Comparison of ENCODE assay signal across 19 cellular contexts in the genomic region with DNA sequence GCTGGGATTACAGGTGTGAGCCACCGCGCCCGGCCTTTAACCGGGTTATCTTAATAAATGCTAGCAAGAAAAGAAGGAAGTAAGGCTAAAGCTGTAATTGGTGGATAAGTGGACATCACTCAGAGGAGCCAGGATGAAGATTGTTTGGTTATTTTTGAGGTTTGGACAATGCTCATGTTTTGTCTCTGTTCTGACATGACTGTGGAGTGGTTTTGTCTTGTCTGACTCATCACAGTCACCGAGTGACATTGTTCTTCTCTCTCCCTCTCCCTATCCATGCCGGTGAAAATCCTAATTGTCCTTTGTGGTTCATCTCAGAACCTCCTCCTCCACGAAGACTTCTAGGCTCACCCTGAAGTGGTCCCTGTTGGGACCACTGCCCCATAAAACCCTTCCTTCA. TPM values are rescaled to one million over a fixed set of nuclear protein-coding genes. Genes with fewer than 3 reads are reported as not detected.
A peak's percentile ranks its signal among the peaks of the same experiment; 100 is the strongest.
DNase-seq lines count a peak whose midpoint lies in the region; ATAC-seq, FAIRE-seq and TF ChIP-seq lines count a peak whose summit lies in the region.
"Had no signal": no experiment of that assay in that cellular context is flagged by ENCODE, and none has a peak within 500 bp of the region (broad histone marks: within the 10 kb centered on the region; RNA-seq: fewer than 3 reads in every experiment).

No MANE protein-coding gene starts in this region.

- in situ Hi-C loops in GM13977 (cut with MboI; ENCODE audit: low pct_unique_long_range_greater_than_20kb, low sequenced_read_pairs, unreplicated experiment), result no loop called here
- in situ Hi-C loops in GM12878 (cut with MboI), result no loop called here

- no peaks in the 10 kb centered on the region for H4K20me1 ChIP-seq in GM12878 (ENCODE audit: control insufficient read depth, insufficient read depth)

- H3K9ac ChIP-seq in GM12878 (ENCODE audit: control insufficient read depth, insufficient read depth, low read length), result no peak overlapping the region

- TF ChIP-seq RAD21 in GM12878 (IDR thresholded peaks at IDR 0.05; ENCODE audit: insufficient read depth, low read depth, low read length), result no peak

- H3K4me3 ChIP-seq in GM12878 (no peak overlapping the region), gastroesophageal sphincter (no peak overlapping the region), uterus (no peak overlapping the region)

- SMC1A ChIA-PET in GM12878 (lab: Charles Lee; ENCODE audit: uncharacterized antibody, unreplicated experiment), result no interaction called here

- no peaks in the 10 kb centered on the region for H3K36me3 ChIP-seq in GM12878 (ENCODE audit: control insufficient read depth in 2 of 2, insufficient read depth in 2 of 2, low read length in 1 of 2)
- no peaks in the 10 kb centered on the region for H3K36me3 ChIP-seq in gastroesophageal sphincter
- H3K36me3 ChIP-seq in uterus, result no peaks in the 10 kb centered on the region

- peak; percentile 35 for FAIRE-seq in GM12878 (lab: Jason Lieb, UNC)
- FAIRE-seq: GM12891, H1 had no signal

- 63% methylated on average over 7 of the region's 7 CpGs for WGBS in GM12878 (ENCODE audit: insufficient coverage, insufficient replicate concordance, low lambda C conversion rate, missing lambda C conversion rate)
- 87 to 95% methylated on average over 3 to 7 of the region's 7 CpGs for WGBS in gastroesophageal sphincter (ENCODE audit: low coverage in 1 of 2), 2 donors

- DNase-seq in GM13977 (ENCODE audit: low spot score), result peak; percentile 39
- peak; percentile 16 for DNase-seq in GM12878 (ENCODE audit: low read depth, low spot score)
- no peak for DNase-seq in uterus
- DNase-seq in mesenteric fat pad (ENCODE audit: low spot score), result no peak
- DNase-seq in NCI-H2171 (lab: John Stamatoyannopoulos, UW), result no peak
- DNase-seq: COR-L47; DMS53; NCI-H1436 treated with DMSO at 0.1 percent for 48 hours; NCI-H2081 treated with DMSO at 0.1 percent for 48 hours; NCI-H226; NCI-H526 treated with DMSO at 0.1 percent for 48 hours; NK-92 treated with Interleukin-12 subunit alpha and Interleukin-12 subunit beta, amount 100 ng/mL, for 24 hours had no signal

- BruUV-seq in GM12878 (replicated peaks; lab: Mats Ljungman, UMichigan), result no TSS peak

- intact Hi-C loops in GM12878 (cut with micrococcal nuclease; ENCODE audit: unreplicated experiment) (loop anchor here (5.0 kb wide), 1 partner anchor 182 kb away; the partner anchor contains the start of gene ATF7IP2), uterus (cut with DNase I; ENCODE audit: low total_unique reads) (no loop called here)

- RAD21 ChIA-PET in GM12878 (lab: Charles Lee; ENCODE audit: unreplicated experiment), result interaction anchor here (1.1 kb wide), 1 partner anchor 37 kb away, joined by 5 read pairs; no protein-coding TSS in a partner anchor

- no peak for TF ChIP-seq CTCF in GM13977 (IDR thresholded peaks at IDR 0.05; ENCODE audit: extremely low read depth, insufficient read depth, missing control alignments)
- no peak for TF ChIP-seq CTCF in GM12878 (IDR thresholded peaks at IDR 0.05 in 2 of 3, conservative IDR thresholded peaks at IDR 0.05 in 1 of 3; ENCODE audit: control insufficient read depth in 2 of 3, extremely low read depth in 1 of 3, insufficient read depth in 1 of 3, low read depth in 3 of 3, low read length in 3 of 3)
- no peak for TF ChIP-seq CTCF in gastroesophageal sphincter (IDR thresholded peaks at IDR 0.05)
- no peak for TF ChIP-seq CTCF in uterus (IDR thresholded peaks at IDR 0.05)

- POLR2A ChIA-PET in GM12878 (lab: Charles Lee), result interaction anchor here (0.7 kb wide), 1 partner anchor 13 kb away, joined by 8 read pairs; no protein-coding TSS in a partner anchor

- H3K27me3 ChIP-seq in GM12878 (replicated peaks in 1 of 2; ENCODE audit: control insufficient read depth in 2 of 2, insufficient read depth in 2 of 2, low read length in 1 of 2) (no peaks in the 10 kb centered on the region), gastroesophageal sphincter (peaks cover 19% of the 10 kb centered on the region), uterus (no peaks in the 10 kb centered on the region)

- H3K9me3 ChIP-seq in GM12878 (replicated peaks; ENCODE audit: control insufficient read depth, insufficient read depth, low read length) (peaks cover 2% of the 10 kb centered on the region; the same call in 1 of the 3 replicates), gastroesophageal sphincter (peaks cover 0 to 9% (median 0%) of the 10 kb centered on the region in 3 donors), uterus (no peaks in the 10 kb centered on the region)

- H3K4me1 ChIP-seq in GM12878 (ENCODE audit: control insufficient read depth, insufficient read depth, low read length), result peaks cover 8% of the 10 kb centered on the region
- H3K4me1 ChIP-seq in gastroesophageal sphincter, result no peaks in the 10 kb centered on the region
- no peaks in the 10 kb centered on the region for H3K4me1 ChIP-seq in uterus

- no peaks in the 10 kb centered on the region for H3K79me2 ChIP-seq in GM12878 (ENCODE audit: control insufficient read depth, insufficient read depth, low read length)

- no peak overlapping the region for H2AFZ ChIP-seq in GM12878 (ENCODE audit: control insufficient read depth, low read depth, low read length)

- peak; percentile 24 for ATAC-seq in GM18870 (IDR thresholded peaks at IDR 0.05; ENCODE audit: unreplicated experiment)
- ATAC-seq in HG02852 (IDR thresholded peaks at IDR 0.05; ENCODE audit: unreplicated experiment), result peak; percentile 47
- ATAC-seq in GM12878, result peak; percentile 86
- no peak for ATAC-seq in gastroesophageal sphincter

- H3K27ac ChIP-seq in GM12878 (ENCODE audit: control insufficient read depth, insufficient read depth) (0 out of 2 replicates have a peak overlapping the region, but pooled peaks have one; percentile 20), gastroesophageal sphincter (no peak overlapping the region), uterus (no peak overlapping the region)

- peak overlapping the region; percentile 5; the same call in 1 of the 2 replicates for H3K4me2 ChIP-seq in GM12878 (ENCODE audit: control insufficient read depth, insufficient read depth)

- TF ChIP-seq POLR2A in GM12878 (IDR thresholded peaks at IDR 0.05; ENCODE audit: low read depth, low read length) (no peak), gastroesophageal sphincter (IDR thresholded peaks at IDR 0.05) (no peak), uterus (IDR thresholded peaks at IDR 0.05) (no peak)

- no peak for TF ChIP-seq EP300 in GM12878 (IDR thresholded peaks at IDR 0.05; ENCODE audit: borderline replicate concordance in 1 of 2, control insufficient read depth in 1 of 2, low read depth in 2 of 2, low read length in 2 of 2)
- TF ChIP-seq EP300 in gastroesophageal sphincter (IDR thresholded peaks at IDR 0.05), result no peak

- CTCF ChIA-PET in GM12878 (lab: Yijun Ruan, JAX), result no interaction called here

TF ChIP-seq in GM12878, 131 proteins besides CTCF, POLR2A, EP300 and RAD21 (continues in another document):
- TF ChIP-seq EED (IDR thresholded peaks at IDR 0.05; ENCODE audit: low read depth) (peak; percentile 9; the same call in 1 of the 2 replicates), NFIC (IDR thresholded peaks at IDR 0.05; ENCODE audit: low read depth, low read length) (no peak), IRF4 (IDR thresholded peaks at IDR 0.05; ENCODE audit: low read depth, low read length) (peak; percentile 70; the same call in 1 of the 2 replicates), ATF2 (IDR thresholded peaks at IDR 0.05; ENCODE audit: low read length) (0 out of 2 replicates have a peak, but pooled peaks have one; percentile 44), BCL11A (IDR thresholded peaks at IDR 0.05; ENCODE audit: low read depth, low read length) (0 out of 2 replicates have a peak, but pooled peaks have one; percentile 35), RUNX3 (IDR thresholded peaks at IDR 0.05; ENCODE audit: low read length) (peak; percentile 79), JUNB (IDR thresholded peaks at IDR 0.05) (peak; percentile 68)

RNA-seq across cellular contexts. Expression of gene GRIN2A, which starts 23.5 kb away (rescaled TPM):
- 17.4 and 19.2 TPM in 2 replicates for total RNA-seq in GM12878 (2013; cell fraction: nucleolus; rRNA removed)
- 7.5 and 9.4 TPM in 2 replicates for total RNA-seq in GM12878 (2014; rRNA removed)
- 8.0 and 9.2 TPM in 2 replicates for total RNA-seq in GM12878 (2014; rRNA removed; fragmentation: Illumina TruSeq; extraction: Trizol)
- total RNA-seq in GM12878 (2021), result 11.2 and 13.3 TPM in 2 replicates
- polyA plus RNA-seq in GM12878 (2011; ENCODE audit: low read depth), result 0.63 TPM
- 7.6 and 7.8 TPM in 2 replicates for polyA plus RNA-seq in GM12878 (2011; rRNA removed)
- 5.2 and 5.9 TPM in 2 replicates for polyA plus RNA-seq in GM12878 (2011; cell fraction: cytosol; rRNA removed)
- 13.5 and 14.2 TPM in 2 replicates for polyA plus RNA-seq in GM12878 (2011; cell fraction: nucleus; rRNA removed)
- 0.56 and 1.2 TPM in 2 replicates for polyA plus RNA-seq in GM12878 (2012)
- polyA plus RNA-seq in GM12878 (2014; fragmentation: Illumina TruSeq; extraction: Trizol), result 7.9 and 8.2 TPM in 2 replicates
- polyA plus RNA-seq in GM12878 (2014; fragmentation: Nextera tagmentation; extraction: Ambion mirVana), result 1 to 10 TPM; 2.4 to 2.5 TPM
- polyA plus RNA-seq in GM12878 (2014; rRNA removed), result 5.7 and 7.0 TPM in 2 replicates
- polyA plus RNA-seq in GM12878 (2016; fragmentation: Nextera tagmentation; extraction: Ambion mirVana), result 1 to 10 TPM; 4.0 TPM
- polyA minus RNA-seq in GM12878 (2011; rRNA and poly(A)+ RNA removed), result 34.1 and 43.9 TPM in 2 replicates
- 6.0 and 6.3 TPM in 2 replicates for polyA minus RNA-seq in GM12878 (2011; cell fraction: cytosol; rRNA and poly(A)+ RNA removed)
- polyA minus RNA-seq in GM12878 (2011; cell fraction: nucleus; rRNA and poly(A)+ RNA removed), result 27.1 and 40.9 TPM in 2 replicates
- total RNA-seq in gastroesophageal sphincter, result 10 to 100 TPM in 2 of 4 donors, 1 to 10 TPM in 1, under 1 TPM in 1; 0.25 to 26.1 (median 13.5) TPM
- total RNA-seq in uterus, result 1 to 10 TPM in 1 of 4 donors, under 1 TPM in 3; under 0.01 to 2.4 (median 0.56) TPM
- 0.74 TPM for total RNA-seq in mesenteric fat pad
- total RNA-seq: HT-29 had no signal
- polyA plus RNA-seq: CD14-positive monocyte had no signal

Comparison
In these comparisons a context has a peak if more than half of its experiments do, and no peak if none do; other contexts are left out.
1. DNase-seq: peak in GM13977 (single experiment) and GM12878 (single experiment); none in uterus (0 of 2), mesenteric fat pad (single experiment) and NCI-H2171 (single experiment).